9 cellular contexts compared by ENCODE assay signal in the genomic region with DNA sequence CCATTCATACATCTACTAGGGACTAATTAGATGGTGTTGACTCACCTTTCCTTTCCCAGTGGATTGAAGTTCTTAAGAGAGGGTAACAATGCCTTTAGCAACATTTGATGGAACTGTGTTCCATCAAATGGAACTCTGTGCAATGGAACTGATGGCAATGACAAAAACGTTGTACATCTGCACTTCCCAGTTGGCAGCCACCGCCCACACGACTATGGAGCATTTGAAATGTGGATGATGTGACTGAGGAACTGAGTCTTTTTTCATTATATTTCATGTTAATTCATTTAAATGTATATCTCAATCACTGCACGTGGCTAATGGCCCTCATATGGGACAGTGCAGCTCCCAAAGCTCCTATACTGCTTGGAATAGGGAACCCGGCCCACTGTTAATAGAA.
"Had no signal": no experiment of that assay in that cellular context is flagged by ENCODE, and none has a peak within 500 bp of the region (broad histone marks: within the 10 kb centered on the region; RNA-seq: fewer than 3 reads in every experiment).

No MANE protein-coding gene starts in this region.

- ATAC-seq: GM23338, HCT116, HepG2 had no signal

- DNase-seq: H7, HFFc6, KBM-7 had no signal

- H3K4me1 Mint-ChIP-seq: IgD-negative memory B cell had no signal

- H3K27ac ChIP-seq: HL-60 had no signal

- H3K4me3 Mint-ChIP-seq: GM23338, HFFc6, IgD-negative memory B cell had no signal

- H3K27ac Mint-ChIP-seq: GM23338, HFFc6, IgD-negative memory B cell had no signal

- H3K9me3 ChIP-seq: HAP-1 had no signal

- H2AFZ ChIP-seq: GM23338 had no signal

- H3K36me3 ChIP-seq: HAP-1 had no signal

- H3K4me3 ChIP-seq: GM23338, HAP-1 had no signal

- H3K4me2 ChIP-seq: GM23338 had no signal

- H3K9me3 Mint-ChIP-seq: HFFc6 had no signal

- H3K4me1 ChIP-seq: HAP-1 had no signal
